1 cellular context compared by ENCODE assay signal in the genomic region with DNA sequence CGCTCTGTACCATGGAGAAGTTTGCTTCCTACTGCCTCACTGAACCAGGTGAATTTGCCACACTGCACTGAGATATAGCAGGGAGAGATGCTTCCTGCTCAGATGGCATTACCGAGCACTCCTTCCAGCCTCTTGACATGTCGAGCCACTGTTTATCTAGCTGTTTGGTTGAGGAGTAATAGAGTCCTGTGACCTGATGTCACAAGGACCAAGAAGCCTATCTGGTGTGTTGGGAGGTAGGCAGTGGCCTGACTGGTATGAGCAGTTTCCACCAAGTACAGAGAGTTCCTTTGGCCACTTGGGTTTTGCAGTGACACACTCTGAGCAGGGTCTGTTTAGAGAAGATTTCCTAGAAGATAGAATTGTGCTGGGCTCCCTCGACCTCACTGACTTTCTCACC.
TF ChIP-seq lines count a peak whose summit lies in the region.

No MANE protein-coding gene starts in this region.

TF ChIP-seq in WTC11, 78 proteins besides CTCF, POLR2A, EP300 and RAD21 (continued from another document):
- TF ChIP-seq, protein P1, sequence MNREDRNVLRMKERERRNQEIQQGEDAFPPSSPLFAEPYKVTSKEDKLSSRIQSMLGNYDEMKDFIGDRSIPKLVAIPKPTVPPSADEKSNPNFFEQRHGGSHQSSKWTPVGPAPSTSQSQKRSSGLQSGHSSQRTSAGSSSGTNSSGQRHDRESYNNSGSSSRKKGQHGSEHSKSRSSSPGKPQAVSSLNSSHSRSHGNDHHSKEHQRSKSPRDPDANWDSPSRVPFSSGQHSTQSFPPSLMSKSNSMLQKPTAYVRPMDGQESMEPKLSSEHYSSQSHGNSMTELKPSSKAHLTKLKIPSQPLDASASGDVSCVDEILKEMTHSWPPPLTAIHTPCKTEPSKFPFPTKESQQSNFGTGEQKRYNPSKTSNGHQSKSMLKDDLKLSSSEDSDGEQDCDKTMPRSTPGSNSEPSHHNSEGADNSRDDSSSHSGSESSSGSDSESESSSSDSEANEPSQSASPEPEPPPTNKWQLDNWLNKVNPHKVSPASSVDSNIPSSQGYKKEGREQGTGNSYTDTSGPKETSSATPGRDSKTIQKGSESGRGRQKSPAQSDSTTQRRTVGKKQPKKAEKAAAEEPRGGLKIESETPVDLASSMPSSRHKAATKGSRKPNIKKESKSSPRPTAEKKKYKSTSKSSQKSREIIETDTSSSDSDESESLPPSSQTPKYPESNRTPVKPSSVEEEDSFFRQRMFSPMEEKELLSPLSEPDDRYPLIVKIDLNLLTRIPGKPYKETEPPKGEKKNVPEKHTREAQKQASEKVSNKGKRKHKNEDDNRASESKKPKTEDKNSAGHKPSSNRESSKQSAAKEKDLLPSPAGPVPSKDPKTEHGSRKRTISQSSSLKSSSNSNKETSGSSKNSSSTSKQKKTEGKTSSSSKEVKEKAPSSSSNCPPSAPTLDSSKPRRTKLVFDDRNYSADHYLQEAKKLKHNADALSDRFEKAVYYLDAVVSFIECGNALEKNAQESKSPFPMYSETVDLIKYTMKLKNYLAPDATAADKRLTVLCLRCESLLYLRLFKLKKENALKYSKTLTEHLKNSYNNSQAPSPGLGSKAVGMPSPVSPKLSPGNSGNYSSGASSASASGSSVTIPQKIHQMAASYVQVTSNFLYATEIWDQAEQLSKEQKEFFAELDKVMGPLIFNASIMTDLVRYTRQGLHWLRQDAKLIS (CRISPR knock-in tag; IDR thresholded peaks at IDR 0.05; ENCODE audit: borderline replicate concordance) = no peak
- TF ChIP-seq CREB1 (CRISPR knock-in tag; IDR thresholded peaks at IDR 0.05) (no peak), PRRX2 (CRISPR knock-in tag; IDR thresholded peaks at IDR 0.05) (no peak)
